Comparison of ENCODE assay signal across 8 cellular contexts in the genomic region with DNA sequence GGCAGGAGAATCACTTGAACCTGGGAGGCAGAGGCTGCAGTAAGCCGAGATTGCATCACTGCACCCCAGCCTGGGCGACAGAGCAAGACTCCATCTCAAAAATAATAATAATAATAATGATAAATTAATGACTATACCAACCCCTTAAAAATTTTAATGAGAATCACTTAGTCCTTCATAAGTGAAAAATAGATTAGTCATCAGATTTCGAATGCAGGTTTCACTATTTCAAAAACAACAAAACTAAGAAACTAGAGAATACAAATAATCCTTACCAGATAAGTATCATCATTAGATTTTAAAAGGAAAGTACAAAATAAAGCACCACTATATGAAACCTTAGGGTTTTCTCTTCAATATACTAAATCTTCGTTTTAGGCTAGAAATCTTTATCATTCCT.
"Had no signal": no experiment of that assay in that cellular context is flagged by ENCODE, and none has a peak within 500 bp of the region (broad histone marks: within the 10 kb centered on the region; RNA-seq: fewer than 3 reads in every experiment).

No MANE protein-coding gene starts in this region.

- H2AFZ ChIP-seq: GM23338 had no signal

- ATAC-seq: GM23338 had no signal

- H3K4me3 ChIP-seq: GM23338 had no signal

- DNase-seq: H9, HCEC 1CT, Kasumi-1, KG1 had no signal

- H3K4me2 ChIP-seq: GM23338 had no signal

- H3K27ac ChIP-seq: HL-60 had no signal

- FAIRE-seq: H1, H54 had no signal
